24 cellular contexts compared by ENCODE assay signal in the genomic region with DNA sequence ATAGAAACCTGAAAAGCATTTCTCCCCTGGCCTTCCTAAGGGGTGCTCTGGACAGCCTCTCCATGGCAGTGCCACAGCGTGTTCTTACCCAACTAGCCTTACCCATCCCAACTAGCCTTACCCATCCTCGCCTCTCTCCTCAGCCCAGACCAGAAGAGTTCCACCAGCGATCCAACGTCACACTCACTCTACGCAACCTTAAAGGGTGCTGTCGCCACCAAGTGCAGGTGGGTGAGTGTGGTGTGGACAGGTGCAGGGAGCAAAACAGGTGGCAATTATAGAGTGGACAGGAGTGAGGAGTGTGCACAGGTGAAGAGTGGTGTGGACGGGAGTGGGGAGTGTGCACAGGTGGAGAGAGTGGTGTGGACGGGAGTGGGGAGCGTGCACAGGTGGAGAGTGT. TPM values are rescaled to one million over a fixed set of nuclear protein-coding genes. Genes with fewer than 3 reads are reported as not detected.
A peak's percentile ranks its signal among the peaks of the same experiment; 100 is the strongest.
DNase-seq lines count a peak whose midpoint lies in the region; ATAC-seq and TF ChIP-seq lines count a peak whose summit lies in the region.
"Had no signal": no experiment of that assay in that cellular context is flagged by ENCODE, and none has a peak within 500 bp of the region (broad histone marks: within the 10 kb centered on the region; RNA-seq: fewer than 3 reads in every experiment).

No MANE protein-coding gene starts in this region.

- H3K4me3 ChIP-seq in neural progenitor cell (no peak overlapping the region), upper lobe of right lung (no peak overlapping the region)
- H3K4me3 ChIP-seq: GM23248, HAP-1 had no signal

- H3K27me3 Mint-ChIP-seq in activated naive CD4-positive, alpha-beta T cell treated with anti-CD3 and anti-CD28 coated beads, Interleukin-2, amount 50 U/mL, for 24 hours = no peaks in the 10 kb centered on the region
- H3K27me3 Mint-ChIP-seq in T-cell = no peaks in the 10 kb centered on the region
- H3K27me3 Mint-ChIP-seq in neural progenitor cell (ENCODE audit: insufficient read depth, low read depth) = peaks cover 12% of the 10 kb centered on the region
- no peaks in the 10 kb centered on the region for H3K27me3 Mint-ChIP-seq in activated T-helper 17 cell treated with anti-CD3 and anti-CD28 coated beads, Interleukin-2, amount 50 U/mL, for 72 hours

- peaks cover 28% of the 10 kb centered on the region for H3K36me3 Mint-ChIP-seq in activated naive CD4-positive, alpha-beta T cell treated with anti-CD3 and anti-CD28 coated beads, Interleukin-2, amount 50 U/mL, for 24 hours
- peaks cover 63% of the 10 kb centered on the region for H3K36me3 Mint-ChIP-seq in T-cell
- H3K36me3 Mint-ChIP-seq in neural progenitor cell = peaks cover 4% of the 10 kb centered on the region
- H3K36me3 Mint-ChIP-seq in activated T-helper 17 cell treated with anti-CD3 and anti-CD28 coated beads, Interleukin-2, amount 50 U/mL, for 72 hours (ENCODE audit: low read depth) = peaks cover 91% of the 10 kb centered on the region

- H3K9me3 Mint-ChIP-seq in activated naive CD4-positive, alpha-beta T cell treated with anti-CD3 and anti-CD28 coated beads, Interleukin-2, amount 50 U/mL, for 24 hours = no peaks in the 10 kb centered on the region
- H3K9me3 Mint-ChIP-seq in T-cell (no peaks in the 10 kb centered on the region), neural progenitor cell (no peaks in the 10 kb centered on the region)
- no peaks in the 10 kb centered on the region for H3K9me3 Mint-ChIP-seq in activated T-helper 17 cell treated with anti-CD3 and anti-CD28 coated beads, Interleukin-2, amount 50 U/mL, for 72 hours

- intact Hi-C loops in upper lobe of right lung (cut with DNase I) = no loop called here

- no peak overlapping the region for H3K4me3 Mint-ChIP-seq in activated naive CD4-positive, alpha-beta T cell treated with anti-CD3 and anti-CD28 coated beads, Interleukin-2, amount 50 U/mL, for 24 hours
- H3K4me3 Mint-ChIP-seq in T-cell = peak overlapping the region in 1 of 3 donors; percentile 10
- no peak overlapping the region for H3K4me3 Mint-ChIP-seq in neural progenitor cell
- no peak overlapping the region for H3K4me3 Mint-ChIP-seq in activated T-helper 17 cell treated with anti-CD3 and anti-CD28 coated beads, Interleukin-2, amount 50 U/mL, for 72 hours

- no peak for DNase-seq in activated naive CD4-positive, alpha-beta T cell treated with anti-CD3 and anti-CD28 coated beads, Interleukin-2, amount 50 U/mL, for 16 hours
- DNase-seq in T-cell (no peak), neural progenitor cell (ENCODE audit: low spot score) (no peak), upper lobe of right lung (peak; percentile 17), islet precursor cell (no peak)
- DNase-seq: 8988T; C1 segment of cervical spinal cord; EL; GF-D8; GM23248; NCI-H1105 treated with DMSO at 0.1 percent for 48 hours; NCI-H2029 treated with DMSO at 0.1 percent for 48 hours; NCI-H2171; NCI-H345; NCI-H524; NCI-H774; NK-92 treated with Interleukin-12 subunit alpha and Interleukin-12 subunit beta, amount 100 ng/mL, for 24 hours had no signal

- peaks cover 85% of the 10 kb centered on the region for H3K4me1 Mint-ChIP-seq in activated naive CD4-positive, alpha-beta T cell treated with anti-CD3 and anti-CD28 coated beads, Interleukin-2, amount 50 U/mL, for 24 hours
- peaks cover 79 to 82% (median 81%) of the 10 kb centered on the region in 3 donors for H3K4me1 Mint-ChIP-seq in T-cell
- peaks cover 7% of the 10 kb centered on the region for H3K4me1 Mint-ChIP-seq in neural progenitor cell
- H3K4me1 Mint-ChIP-seq in activated T-helper 17 cell treated with anti-CD3 and anti-CD28 coated beads, Interleukin-2, amount 50 U/mL, for 72 hours = peaks cover 22% of the 10 kb centered on the region

- H3K36me3 ChIP-seq in neural progenitor cell (no peaks in the 10 kb centered on the region), upper lobe of right lung (peaks cover 88% of the 10 kb centered on the region)

- peaks cover 5% of the 10 kb centered on the region for H4K20me1 ChIP-seq in neural progenitor cell (ENCODE audit: low read depth)

- H3K9me3 ChIP-seq in neural progenitor cell (ENCODE audit: low read depth) (no peaks in the 10 kb centered on the region), upper lobe of right lung (no peaks in the 10 kb centered on the region)
- H3K9me3 ChIP-seq: HAP-1 had no signal

- no peak for ATAC-seq in T-cell (replicated peaks in 1 of 4)
- no peak for ATAC-seq in upper lobe of right lung
- no peak for ATAC-seq in activated T-helper 17 cell treated with anti-CD3 and anti-CD28 coated beads, Interleukin-2, amount 50 U/mL, for 72 hours (replicated peaks)
- no peak for ATAC-seq in HG02938 (IDR thresholded peaks at IDR 0.05; ENCODE audit: unreplicated experiment)
- ATAC-seq: Panc1, SK-N-SH treated with all-trans-retinoic acid at 6 μM for 48 hours had no signal

- no peak overlapping the region for H3K4me2 ChIP-seq in neural progenitor cell
- H3K4me2 ChIP-seq: KMS-11 had no signal

- H3F3A ChIP-seq in neural progenitor cell (ENCODE audit: low read depth) = peaks cover 8% of the 10 kb centered on the region

- POLR2A ChIA-PET in T-cell (lab: Charles Lee) = no interaction called here

- no peaks in the 10 kb centered on the region for H3K79me2 ChIP-seq in neural progenitor cell (ENCODE audit: low read depth)

- H3K4me1 ChIP-seq in neural progenitor cell = peaks cover 10% of the 10 kb centered on the region
- peaks cover 23% of the 10 kb centered on the region for H3K4me1 ChIP-seq in upper lobe of right lung
- H3K4me1 ChIP-seq: HAP-1 had no signal

- H3K27ac ChIP-seq in neural progenitor cell (no peak overlapping the region), upper lobe of right lung (no peak overlapping the region)
- H3K27ac ChIP-seq: GM23248, KMS-11 had no signal

- no peak overlapping the region for H3K9ac ChIP-seq in neural progenitor cell
- H3K9ac ChIP-seq: GM23248, KMS-11 had no signal

- CTCF ChIA-PET in T-cell (lab: Charles Lee) = no interaction called here

- H3K27ac Mint-ChIP-seq in activated naive CD4-positive, alpha-beta T cell treated with anti-CD3 and anti-CD28 coated beads, Interleukin-2, amount 50 U/mL, for 24 hours = peak overlapping the region; percentile 46
- H3K27ac Mint-ChIP-seq in T-cell = peak overlapping the region; percentile 34 to 48
- peak overlapping the region; percentile 93 for H3K27ac Mint-ChIP-seq in neural progenitor cell
- H3K27ac Mint-ChIP-seq in activated T-helper 17 cell treated with anti-CD3 and anti-CD28 coated beads, Interleukin-2, amount 50 U/mL, for 72 hours = no peak overlapping the region

- H2AFZ ChIP-seq in neural progenitor cell (replicated peaks) = no peak overlapping the region
- H2AFZ ChIP-seq: GM23248 had no signal

- TF ChIP-seq CTCF in neural progenitor cell (IDR thresholded peaks at IDR 0.05) = no peak
- TF ChIP-seq CTCF in upper lobe of right lung (IDR thresholded peaks at IDR 0.05) = no peak

- H3K27me3 ChIP-seq in neural progenitor cell = no peaks in the 10 kb centered on the region
- H3K27me3 ChIP-seq in upper lobe of right lung = no peaks in the 10 kb centered on the region

RNA-seq across cellular contexts. Expression of a gene that starts 17.8 kb away (rescaled TPM):
- total RNA-seq in T-cell = under 1 TPM in 3 of 5 donors, not detected in 2; 0.13 to 0.19 (median 0.15) TPM
- total RNA-seq in neural progenitor cell (ENCODE audit: low replicate concordance) = 2.8 and 5.0 TPM in 2 replicates
- total RNA-seq in upper lobe of right lung = 2.1 TPM
- total RNA-seq in activated T-helper 17 cell treated with anti-CD3 and anti-CD28 coated beads, Interleukin-2, amount 50 U/mL, for 72 hours = under 1 TPM in 1 of 2 donors, not detected in 1; 0.08 TPM

RNA-seq across cellular contexts. Expression of a gene that starts 18.6 kb away (rescaled TPM):
- 10 to 100 TPM; 38.8 to 72.7 (median 61.8) TPM for total RNA-seq in T-cell
- 2.7 and 5.2 TPM in 2 replicates for total RNA-seq in neural progenitor cell (ENCODE audit: low replicate concordance)
- 49.8 TPM for total RNA-seq in upper lobe of right lung
- 10 to 100 TPM in 1 of 2 donors, 1 to 10 TPM in 1; 8.5 to 13.6 TPM for total RNA-seq in activated T-helper 17 cell treated with anti-CD3 and anti-CD28 coated beads, Interleukin-2, amount 50 U/mL, for 72 hours

RNA-seq across cellular contexts. Expression of a gene that starts 55.7 kb away (rescaled TPM):
- 10 to 100 TPM; 17.6 to 34.2 (median 30.1) TPM for total RNA-seq in T-cell
- 39.7 and 80.3 TPM in 2 replicates for total RNA-seq in neural progenitor cell (ENCODE audit: low replicate concordance)
- 22.7 TPM for total RNA-seq in upper lobe of right lung
- 10 to 100 TPM; 44.6 to 56.0 TPM for total RNA-seq in activated T-helper 17 cell treated with anti-CD3 and anti-CD28 coated beads, Interleukin-2, amount 50 U/mL, for 72 hours
